ENCODE assay signal across 14 cellular contexts in genomic region chr7:2734084-2734601, GRCh38. TPM values are rescaled to one million over a fixed set of nuclear protein-coding genes. Genes with fewer than 3 reads are reported as not detected.
DNase-seq lines count a peak whose midpoint lies in the region; ATAC-seq and TF ChIP-seq lines count a peak whose summit lies in the region.
"Had no signal": no experiment of that assay in that cellular context is flagged by ENCODE, and none has a peak within 500 bp of the region (broad histone marks: within the 10 kb centered on the region; RNA-seq: fewer than 3 reads in every experiment).

No MANE protein-coding gene starts in this region.

- POLR2A ChIA-PET in activated CD4-positive, alpha-beta memory T cell treated with anti-CD3 and anti-CD28 coated beads for 36 hours (lab: Charles Lee) = no interaction called here

- peaks cover 19 to 42% (median 23%) of the 10 kb centered on the region in 4 donors for H3K4me1 ChIP-seq in upper lobe of left lung
- H3K4me1 ChIP-seq: SJCRH30, thyroid gland had no signal

- 85 to 95% methylated on average over 24 of the region's 24 CpGs for WGBS in upper lobe of left lung, 2 donors

- peak overlapping the region; percentile 14 for H3K27ac ChIP-seq in substantia nigra (ENCODE audit: low read depth, low read length, poor library complexity, severe bottlenecking)
- peak overlapping the region in 1 of 4 donors; percentile 80 for H3K27ac ChIP-seq in upper lobe of left lung
- H3K27ac ChIP-seq: SJCRH30, thyroid gland had no signal

- no peaks in the 10 kb centered on the region for H3K9me3 Mint-ChIP-seq in activated CD4-positive, alpha-beta memory T cell treated with anti-CD3 and anti-CD28 coated beads for 36 hours
- no peaks in the 10 kb centered on the region for H3K9me3 Mint-ChIP-seq in memory B cell

- H3K27me3 ChIP-seq in upper lobe of left lung = no peaks in the 10 kb centered on the region
- H3K27me3 ChIP-seq: SJCRH30, thyroid gland had no signal

- no peak overlapping the region for H3K4me3 ChIP-seq in upper lobe of left lung
- H3K4me3 ChIP-seq: GM12878, SJCRH30, thyroid gland had no signal

- TF ChIP-seq CTCF in upper lobe of left lung (IDR thresholded peaks at IDR 0.05) = no peak

- CTCF ChIA-PET in activated CD4-positive, alpha-beta memory T cell treated with anti-CD3 and anti-CD28 coated beads for 36 hours (lab: Charles Lee) = interaction anchor here (2.4 kb wide), 1 partner anchor 24 kb away, joined by 8 read pairs; no protein-coding TSS in a partner anchor

- H3K9me3 ChIP-seq in upper lobe of left lung = no peaks in the 10 kb centered on the region
- H3K9me3 ChIP-seq: SJCRH30, thyroid gland had no signal

- TF ChIP-seq POLR2A in upper lobe of left lung (IDR thresholded peaks at IDR 0.05) = no peak

- TF ChIP-seq EP300 in upper lobe of left lung (IDR thresholded peaks at IDR 0.05) = no peak

- no peak overlapping the region for H3K27ac Mint-ChIP-seq in activated CD4-positive, alpha-beta memory T cell treated with anti-CD3 and anti-CD28 coated beads for 36 hours
- H3K27ac Mint-ChIP-seq in memory B cell = peak overlapping the region; percentile 15

- H3K27me3 Mint-ChIP-seq in activated CD4-positive, alpha-beta memory T cell treated with anti-CD3 and anti-CD28 coated beads for 36 hours = no peaks in the 10 kb centered on the region
- no peaks in the 10 kb centered on the region for H3K27me3 Mint-ChIP-seq in memory B cell

- intact Hi-C loops in activated CD4-positive, alpha-beta memory T cell treated with anti-CD3 and anti-CD28 coated beads for 36 hours (cut with micrococcal nuclease) = no loop called here

- H3K36me3 ChIP-seq in upper lobe of left lung = peaks cover 0 to 23% (median 10%) of the 10 kb centered on the region in 4 donors

- H3K4me1 Mint-ChIP-seq in activated CD4-positive, alpha-beta memory T cell treated with anti-CD3 and anti-CD28 coated beads for 36 hours (ENCODE audit: low read depth) = peaks cover 14% of the 10 kb centered on the region
- peaks cover 26% of the 10 kb centered on the region for H3K4me1 Mint-ChIP-seq in memory B cell

- no peak overlapping the region for H3K4me3 Mint-ChIP-seq in activated CD4-positive, alpha-beta memory T cell treated with anti-CD3 and anti-CD28 coated beads for 36 hours
- no peak overlapping the region for H3K4me3 Mint-ChIP-seq in memory B cell

- DNase-seq in activated CD8-positive, alpha-beta memory T cell treated with anti-CD3 and anti-CD28 coated beads for 24 hours = peak; percentile 56
- no peak for DNase-seq in activated CD8-positive, alpha-beta memory T cell treated with anti-CD3 and anti-CD28 coated beads, Interleukin-2, amount 50 U/mL, for 48 hours
- peak; percentile 6 for DNase-seq in activated CD4-positive, alpha-beta memory T cell treated with anti-CD3 and anti-CD28 coated beads for 36 hours
- DNase-seq in memory B cell (ENCODE audit: low spot score in 2 of 2) = no peak
- DNase-seq in substantia nigra (lab: John Stamatoyannopoulos, UW) = no peak
- no peak for DNase-seq in amygdala (lab: John Stamatoyannopoulos, UW)
- no peak for DNase-seq in upper lobe of left lung
- DNase-seq: activated CD4-positive, CD25-positive, alpha-beta regulatory T cell treated with anti-CD3 and anti-CD28 coated beads, Interleukin-2, amount 50 U/mL, for 72 hours; DMS53; NCI-H1694; SJCRH30; thyroid gland had no signal

- ATAC-seq in memory B cell (ENCODE audit: low read depth) (no peak), HG03025 (IDR thresholded peaks at IDR 0.05; ENCODE audit: low FRiP score, unreplicated experiment) (no peak), upper lobe of left lung (ENCODE audit: low FRiP score in 2 of 2) (no peak)
- ATAC-seq: GM12878 had no signal

- peaks cover 15% of the 10 kb centered on the region for H3K36me3 Mint-ChIP-seq in activated CD4-positive, alpha-beta memory T cell treated with anti-CD3 and anti-CD28 coated beads for 36 hours
- H3K36me3 Mint-ChIP-seq in memory B cell = peaks cover 30% of the 10 kb centered on the region

RNA-seq across cellular contexts. Expression of gene AMZ1, which starts 46.1 kb away (rescaled TPM):
- under 1 TPM; 0.83 to 0.94 TPM for total RNA-seq in activated CD4-positive, alpha-beta memory T cell treated with anti-CD3 and anti-CD28 coated beads for 36 hours
- total RNA-seq in upper lobe of left lung = 10 to 100 TPM in 1 of 6 donors, 1 to 10 TPM in 3, under 1 TPM in 2; 0.30 to 16.6 (median 5.3) TPM

Comparison
In these comparisons a context has a peak if more than half of its experiments do, and no peak if none do; other contexts are left out.
1. DNase-seq: peak in activated CD8-positive, alpha-beta memory T cell treated with anti-CD3 and anti-CD28 coated beads for 24 hours (single experiment) and activated CD4-positive, alpha-beta memory T cell treated with anti-CD3 and anti-CD28 coated beads for 36 hours (single experiment); none in activated CD8-positive, alpha-beta memory T cell treated with anti-CD3 and anti-CD28 coated beads, Interleukin-2, amount 50 U/mL, for 48 hours (single experiment), memory B cell (0 of 2), substantia nigra (0 of 49), amygdala (0 of 56) and upper lobe of left lung (0 of 2).